34 cellular contexts compared by ENCODE assay signal in genomic region chr1:192357904-192358303, GRCh38. TPM values are rescaled to one million over a fixed set of nuclear protein-coding genes. Genes with fewer than 3 reads are reported as not detected.
"Had no signal": no experiment of that assay in that cellular context is flagged by ENCODE, and none has a peak within 500 bp of the region (broad histone marks: within the 10 kb centered on the region; RNA-seq: fewer than 3 reads in every experiment).

No MANE protein-coding gene starts in this region.

- H3K9me3 ChIP-seq: breast epithelium, gastroesophageal sphincter, neutrophil, ovary, right lobe of liver, vagina had no signal

- H3K4me2 ChIP-seq: hepatocyte had no signal

- H3K36me3 ChIP-seq: breast epithelium, gastroesophageal sphincter, neutrophil, ovary, right lobe of liver, vagina had no signal

- H3K4me1 ChIP-seq: breast epithelium, gastroesophageal sphincter, right lobe of liver, vagina had no signal

- ATAC-seq: activated CD8-positive, alpha-beta T cell treated with anti-CD3 and anti-CD28 coated beads for 36 hours; activated naive CD8-positive, alpha-beta T cell treated with anti-CD3 and anti-CD28 coated beads, Interleukin-2, amount 50 U/mL, for 24 hours; activated T-cell treated with anti-CD3 and anti-CD28 coated beads, Interleukin-2, amount 50 U/mL, for 4 hours; activated T-helper 17 cell treated with anti-CD3 and anti-CD28 coated beads, Interleukin-2, amount 50 U/mL, for 72 hours; gastroesophageal sphincter; left ventricle myocardium superior; right lobe of liver; stimulated activated effector memory CD8-positive, alpha-beta T cell treated with anti-CD3 and anti-CD28 coated beads, Interleukin-12 subunit alpha, Interleukin-12 subunit beta, amount 100 ng/mL, for 72 hours had no signal

- H3K4me3 ChIP-seq: breast epithelium, gastroesophageal sphincter, hepatocyte, ovary, right lobe of liver, skin epidermis, vagina had no signal

- H3K27me3 ChIP-seq: breast epithelium, gastroesophageal sphincter, hepatocyte, neutrophil, ovary, right lobe of liver, vagina had no signal

- DNase-seq: activated CD4-positive, alpha-beta T cell treated with anti-CD3 and anti-CD28 coated beads, Interleukin-2, amount 10 ng/mL, durations not matched to agents 24 days and 14 days; activated CD4-positive, CD25-positive, alpha-beta regulatory T cell treated with anti-CD3 and anti-CD28 coated beads, Interleukin-2, amount 50 U/mL, for 72 hours; activated CD8-positive, alpha-beta T cell treated with anti-CD3 and anti-CD28 coated beads for 36 hours; activated gamma-delta T cell treated with Interleukin-2 at 50 U/mL for 16 hours; activated naive CD4-positive, alpha-beta T cell treated with anti-CD3 and anti-CD28 coated beads, Interleukin-2, amount 50 U/mL, for 16 hours; activated naive CD8-positive, alpha-beta T cell treated with anti-CD3 and anti-CD28 coated beads, Interleukin-2, amount 50 U/mL, for 24 hours; activated T-cell treated with anti-CD3 and anti-CD28 coated beads, Interleukin-2, amount 50 U/mL, for 4 hours; central memory CD4-positive, alpha-beta T cell; islet precursor cell; left ventricle myocardium superior; naive B cell; nephron progenitor cell; ovary; right lobe of liver; stimulated activated CD4-positive, alpha-beta T cell treated with anti-CD3 and anti-CD28 coated beads, Interleukin-4, amount 100 ng/mL, for 24 hours; T1000 had no signal

- H2AFZ ChIP-seq: hepatocyte had no signal

- H3K27ac ChIP-seq: breast epithelium, gastroesophageal sphincter, hepatocyte, neutrophil, ovary, right lobe of liver, skin epidermis, vagina had no signal

- H3K79me2 ChIP-seq: hepatocyte had no signal

RNA-seq across cellular contexts. Expression of gene RGS21, which starts 41.1 kb away (rescaled TPM):
- total RNA-seq: activated CD4-positive, alpha-beta T cell treated with anti-CD3 and anti-CD28 coated beads, Interleukin-2, amount 10 ng/mL, durations not matched to agents 24 days and 14 days; activated CD8-positive, alpha-beta T cell treated with anti-CD3 and anti-CD28 coated beads for 36 hours; activated T-cell treated with anti-CD3 and anti-CD28 coated beads, Interleukin-2, amount 50 U/mL, for 4 hours; activated T-helper 17 cell treated with anti-CD3 and anti-CD28 coated beads, Interleukin-2, amount 50 U/mL, for 72 hours; breast epithelium; endothelial cell of umbilical vein; fibroblast of lung; fibroblast of villous mesenchyme; gastroesophageal sphincter; hepatocyte; left ventricle myocardium superior; lung microvascular endothelial cell; mucosa of gallbladder; ovary; progenitor cell of endocrine pancreas; renal cortical epithelial cell; right lobe of liver; subcutaneous adipose tissue; vagina had no signal
- polyA plus RNA-seq: endothelial cell of umbilical vein, esophagus, fibroblast of lung, hepatocyte, ovary, thymus had no signal
